Comparison of ENCODE assay signal across 9 cellular contexts in the genomic region with DNA sequence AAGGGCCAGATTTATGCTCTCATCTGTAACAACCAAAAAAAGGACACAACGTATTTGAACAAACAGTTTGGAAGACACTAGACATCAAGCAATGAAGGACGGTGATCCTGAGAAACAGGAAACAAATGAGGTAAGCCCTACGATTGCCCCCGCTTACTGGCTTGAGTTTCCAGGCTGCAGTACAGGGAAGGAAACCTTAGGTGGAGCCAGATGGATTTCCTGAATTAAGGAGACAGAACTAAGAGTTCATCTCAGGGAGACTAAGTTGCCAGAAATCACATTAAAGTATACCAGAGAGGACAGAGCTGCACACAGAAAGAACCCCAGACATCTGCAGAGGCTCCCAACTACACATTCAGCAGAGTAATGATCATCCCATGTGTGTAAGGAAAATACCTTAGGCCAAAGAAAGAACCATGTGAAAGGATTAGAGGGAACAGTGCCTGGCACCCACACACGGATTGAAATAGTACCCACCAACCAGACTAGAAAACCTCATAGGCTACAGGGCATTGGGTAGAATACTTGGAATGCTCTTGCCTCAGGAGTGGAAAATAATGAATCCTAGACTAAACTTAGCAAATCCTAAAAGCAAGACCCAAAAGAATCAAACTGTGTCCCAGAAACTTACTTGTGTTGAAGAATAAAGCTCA.
DNase-seq lines count a peak whose midpoint lies in the region; ATAC-seq, FAIRE-seq and TF ChIP-seq lines count a peak whose summit lies in the region.
"Had no signal": no experiment of that assay in that cellular context is flagged by ENCODE, and none has a peak within 500 bp of the region (broad histone marks: within the 10 kb centered on the region; RNA-seq: fewer than 3 reads in every experiment).

No MANE protein-coding gene starts in this region.

- H3K4me3 ChIP-seq in GM06990 (replicated peaks; ENCODE audit: low read depth, low read length) (no peak overlapping the region), pancreas (no peak overlapping the region)
- H3K4me3 ChIP-seq: lung had no signal

- H3K36me3 ChIP-seq in GM06990 (ENCODE audit: control insufficient read depth, insufficient read depth, low read length) (no peaks in the 10 kb centered on the region), pancreas (no peaks in the 10 kb centered on the region)

- no peak overlapping the region for H3K27ac ChIP-seq in pancreas

- DNase-seq in GM06990 (ENCODE audit: extremely low read depth, insufficient read length) (no peak), NCI-H748 treated with DMSO at 0.1 percent for 48 hours (lab: John Stamatoyannopoulos, UW) (peak; percentile 43), fibroblast of gingiva (ENCODE audit: low read depth) (peak; percentile 8), pancreas (peak in 2 of 6 donors; percentile 21 to 30), T-helper 1 cell (no peak), GM19240 (ENCODE audit: insufficient read length, low spot score) (no peak)
- DNase-seq in stimulated activated CD4-positive, alpha-beta T cell treated with anti-CD3 and anti-CD28 coated beads, Interleukin-2, amount 100 ng/mL, for 24 hours, result no peak

- H3K27me3 ChIP-seq in GM06990 (replicated peaks; ENCODE audit: control insufficient read depth, insufficient read depth, low read length), result no peaks in the 10 kb centered on the region
- H3K27me3 ChIP-seq in pancreas, result no peaks in the 10 kb centered on the region

- TF ChIP-seq CTCF in GM06990 (IDR thresholded peaks at IDR 0.05; ENCODE audit: insufficient read depth, low read length, poor library complexity, severe bottlenecking), result peak; percentile 2
- peak; percentile 9 to 35 (median 26) for TF ChIP-seq CTCF in pancreas (IDR thresholded peaks at IDR 0.05)

- ATAC-seq in pancreas, result peak; percentile 69 to 92 (median 88)
- no peak for ATAC-seq in GM21528 (IDR thresholded peaks at IDR 0.05; ENCODE audit: low FRiP score, unreplicated experiment)

- no peak for FAIRE-seq in pancreas (lab: Jason Lieb, UNC)

- intact Hi-C loops in pancreas (cut with DNase I), result no loop called here

- H3K4me1 ChIP-seq in pancreas, result no peaks in the 10 kb centered on the region

- no peaks in the 10 kb centered on the region for H3K9me3 ChIP-seq in pancreas

- WGBS in pancreas, 2 donors, result 16 to 23% methylated on average over 5 of the region's 5 CpGs

Comparison
In these comparisons a context has a peak if more than half of its experiments do, and no peak if none do; other contexts are left out.
1. DNase-seq: peak in NCI-H748 treated with DMSO at 0.1 percent for 48 hours (single experiment) and fibroblast of gingiva (single experiment); none in GM06990 (single experiment), T-helper 1 cell (0 of 5), GM19240 (single experiment) and stimulated activated CD4-positive, alpha-beta T cell treated with anti-CD3 and anti-CD28 coated beads, Interleukin-2, amount 100 ng/mL, for 24 hours (0 of 2).